In the genomic region with DNA sequence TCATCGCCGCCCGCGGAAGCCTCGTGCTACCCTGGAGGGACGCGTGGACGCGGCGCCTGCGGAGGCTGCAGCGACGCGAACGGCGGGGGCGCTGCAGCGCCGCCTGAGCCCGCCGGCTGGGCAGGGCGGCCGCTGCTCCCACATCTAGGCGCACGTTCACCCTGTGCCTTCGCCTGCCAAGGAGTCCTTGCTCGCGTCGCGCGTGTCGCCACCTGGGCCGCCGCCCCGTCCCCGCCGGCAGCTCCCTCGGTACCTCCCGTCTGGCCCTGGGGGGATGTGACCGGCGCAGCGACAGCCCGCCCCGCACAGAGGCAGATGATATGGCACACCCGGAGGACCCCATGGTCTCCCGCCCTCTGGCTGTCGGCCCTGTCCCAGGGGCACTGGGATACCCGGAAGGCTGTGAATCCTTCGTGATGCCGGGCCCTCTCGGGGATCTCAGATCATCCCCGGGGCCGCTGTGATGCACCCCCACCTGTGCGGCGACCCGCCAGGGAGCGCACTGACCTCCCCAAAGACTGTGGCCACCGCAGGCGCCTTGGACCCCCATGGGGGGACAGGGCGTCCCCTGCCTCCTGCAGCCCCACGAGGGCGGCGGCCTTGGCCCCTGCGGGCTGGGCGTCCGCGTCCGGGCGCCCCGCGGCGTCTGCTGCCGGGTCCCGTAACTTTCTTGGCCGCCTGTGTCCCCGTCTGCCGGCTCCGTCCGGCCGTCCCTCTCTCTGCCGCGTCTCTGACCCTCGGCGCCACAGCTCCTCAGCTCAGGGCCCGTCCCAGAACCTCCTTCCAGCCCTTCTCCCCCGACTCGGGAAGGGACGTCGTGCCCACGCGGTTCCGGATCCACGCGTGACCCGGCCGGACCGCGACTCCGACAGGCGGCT, we compare ENCODE assay signal across 1 cellular context.
A peak's percentile ranks its signal among the peaks of the same experiment; 100 is the strongest.
TF ChIP-seq lines count a peak whose summit lies in the region.

No MANE protein-coding gene starts in this region.

TF ChIP-seq in K562, 482 proteins besides CTCF, POLR2A, EP300 and RAD21 (continued from another document and continues in another):
- TF ChIP-seq, protein P1, sequence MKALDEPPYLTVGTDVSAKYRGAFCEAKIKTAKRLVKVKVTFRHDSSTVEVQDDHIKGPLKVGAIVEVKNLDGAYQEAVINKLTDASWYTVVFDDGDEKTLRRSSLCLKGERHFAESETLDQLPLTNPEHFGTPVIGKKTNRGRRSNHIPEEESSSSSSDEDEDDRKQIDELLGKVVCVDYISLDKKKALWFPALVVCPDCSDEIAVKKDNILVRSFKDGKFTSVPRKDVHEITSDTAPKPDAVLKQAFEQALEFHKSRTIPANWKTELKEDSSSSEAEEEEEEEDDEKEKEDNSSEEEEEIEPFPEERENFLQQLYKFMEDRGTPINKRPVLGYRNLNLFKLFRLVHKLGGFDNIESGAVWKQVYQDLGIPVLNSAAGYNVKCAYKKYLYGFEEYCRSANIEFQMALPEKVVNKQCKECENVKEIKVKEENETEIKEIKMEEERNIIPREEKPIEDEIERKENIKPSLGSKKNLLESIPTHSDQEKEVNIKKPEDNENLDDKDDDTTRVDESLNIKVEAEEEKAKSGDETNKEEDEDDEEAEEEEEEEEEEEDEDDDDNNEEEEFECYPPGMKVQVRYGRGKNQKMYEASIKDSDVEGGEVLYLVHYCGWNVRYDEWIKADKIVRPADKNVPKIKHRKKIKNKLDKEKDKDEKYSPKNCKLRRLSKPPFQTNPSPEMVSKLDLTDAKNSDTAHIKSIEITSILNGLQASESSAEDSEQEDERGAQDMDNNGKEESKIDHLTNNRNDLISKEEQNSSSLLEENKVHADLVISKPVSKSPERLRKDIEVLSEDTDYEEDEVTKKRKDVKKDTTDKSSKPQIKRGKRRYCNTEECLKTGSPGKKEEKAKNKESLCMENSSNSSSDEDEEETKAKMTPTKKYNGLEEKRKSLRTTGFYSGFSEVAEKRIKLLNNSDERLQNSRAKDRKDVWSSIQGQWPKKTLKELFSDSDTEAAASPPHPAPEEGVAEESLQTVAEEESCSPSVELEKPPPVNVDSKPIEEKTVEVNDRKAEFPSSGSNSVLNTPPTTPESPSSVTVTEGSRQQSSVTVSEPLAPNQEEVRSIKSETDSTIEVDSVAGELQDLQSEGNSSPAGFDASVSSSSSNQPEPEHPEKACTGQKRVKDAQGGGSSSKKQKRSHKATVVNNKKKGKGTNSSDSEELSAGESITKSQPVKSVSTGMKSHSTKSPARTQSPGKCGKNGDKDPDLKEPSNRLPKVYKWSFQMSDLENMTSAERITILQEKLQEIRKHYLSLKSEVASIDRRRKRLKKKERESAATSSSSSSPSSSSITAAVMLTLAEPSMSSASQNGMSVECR (CRISPR knock-in tag; IDR thresholded peaks at IDR 0.05): peak; percentile 54; the same call in 1 of the 2 replicates
- 0 out of 2 replicates have a peak, but pooled peaks have one; percentile 32 for TF ChIP-seq NFRKB (IDR thresholded peaks at IDR 0.05; ENCODE audit: low read depth)
- TF ChIP-seq CBX3 (IDR thresholded peaks at IDR 0.05; ENCODE audit: borderline replicate concordance in 1 of 2, low read length in 2 of 2): no peak
- 0 out of 2 replicates have a peak, but pooled peaks have one; percentile 28 for TF ChIP-seq ZBTB17 (CRISPR knock-in tag; IDR thresholded peaks at IDR 0.05)
- TF ChIP-seq EZH2 (IDR thresholded peaks at IDR 0.05; ENCODE audit: borderline replicate concordance, low read depth, low read length): no peak
- TF ChIP-seq ZNF431 (CRISPR knock-in tag; IDR thresholded peaks at IDR 0.05): 0 out of 2 replicates have a peak, but pooled peaks have one; percentile 44
- TF ChIP-seq PHTF2 (CRISPR knock-in tag; IDR thresholded peaks at IDR 0.05): no peak
- no peak for TF ChIP-seq SP2 (IDR thresholded peaks at IDR 0.05; ENCODE audit: extremely low read depth, low read depth, low read length, poor library complexity, severe bottlenecking)
- no peak for TF ChIP-seq NFE2L1 (tag; IDR thresholded peaks at IDR 0.05; ENCODE audit: borderline replicate concordance, low read depth)
- peak; percentile 80 for TF ChIP-seq SMAD4 (CRISPR knock-in tag; conservative IDR thresholded peaks at IDR 0.05)
- TF ChIP-seq, protein P2, sequence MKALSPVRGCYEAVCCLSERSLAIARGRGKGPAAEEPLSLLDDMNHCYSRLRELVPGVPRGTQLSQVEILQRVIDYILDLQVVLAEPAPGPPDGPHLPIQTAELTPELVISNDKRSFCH (CRISPR knock-in tag; IDR thresholded peaks at IDR 0.05): no peak
- TF ChIP-seq, protein P2 (tag; IDR thresholded peaks at IDR 0.05): no peak
- TF ChIP-seq FUS (optimal IDR thresholded peaks at IDR 0.05; ENCODE audit: low read depth, low read length): no peak
- TF ChIP-seq RBFOX2 (IDR thresholded peaks at IDR 0.05; ENCODE audit: low read depth, low read length): peak; percentile 76
- TF ChIP-seq, protein P3, sequence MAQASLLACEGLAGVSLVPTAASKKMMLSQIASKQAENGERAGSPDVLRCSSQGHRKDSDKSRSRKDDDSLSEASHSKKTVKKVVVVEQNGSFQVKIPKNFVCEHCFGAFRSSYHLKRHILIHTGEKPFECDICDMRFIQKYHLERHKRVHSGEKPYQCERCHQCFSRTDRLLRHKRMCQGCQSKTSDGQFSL (CRISPR knock-in tag; IDR thresholded peaks at IDR 0.05): peak; percentile 60
- TF ChIP-seq, protein P3 (tag; IDR thresholded peaks at IDR 0.05): peak in 1 of 2 experiments; percentile 77; a peak in 2 of 4 replicates
- TF ChIP-seq CCNT2 (IDR thresholded peaks at IDR 0.05; ENCODE audit: borderline replicate concordance, extremely low read depth, insufficient read length, low read depth, low read length): peak; percentile 53
- TF ChIP-seq NR2F6 (CRISPR knock-in tag; IDR thresholded peaks at IDR 0.05): no peak
- peak; percentile 84 for TF ChIP-seq CTBP1 (IDR thresholded peaks at IDR 0.05; ENCODE audit: borderline replicate concordance)
- TF ChIP-seq, protein P4, sequence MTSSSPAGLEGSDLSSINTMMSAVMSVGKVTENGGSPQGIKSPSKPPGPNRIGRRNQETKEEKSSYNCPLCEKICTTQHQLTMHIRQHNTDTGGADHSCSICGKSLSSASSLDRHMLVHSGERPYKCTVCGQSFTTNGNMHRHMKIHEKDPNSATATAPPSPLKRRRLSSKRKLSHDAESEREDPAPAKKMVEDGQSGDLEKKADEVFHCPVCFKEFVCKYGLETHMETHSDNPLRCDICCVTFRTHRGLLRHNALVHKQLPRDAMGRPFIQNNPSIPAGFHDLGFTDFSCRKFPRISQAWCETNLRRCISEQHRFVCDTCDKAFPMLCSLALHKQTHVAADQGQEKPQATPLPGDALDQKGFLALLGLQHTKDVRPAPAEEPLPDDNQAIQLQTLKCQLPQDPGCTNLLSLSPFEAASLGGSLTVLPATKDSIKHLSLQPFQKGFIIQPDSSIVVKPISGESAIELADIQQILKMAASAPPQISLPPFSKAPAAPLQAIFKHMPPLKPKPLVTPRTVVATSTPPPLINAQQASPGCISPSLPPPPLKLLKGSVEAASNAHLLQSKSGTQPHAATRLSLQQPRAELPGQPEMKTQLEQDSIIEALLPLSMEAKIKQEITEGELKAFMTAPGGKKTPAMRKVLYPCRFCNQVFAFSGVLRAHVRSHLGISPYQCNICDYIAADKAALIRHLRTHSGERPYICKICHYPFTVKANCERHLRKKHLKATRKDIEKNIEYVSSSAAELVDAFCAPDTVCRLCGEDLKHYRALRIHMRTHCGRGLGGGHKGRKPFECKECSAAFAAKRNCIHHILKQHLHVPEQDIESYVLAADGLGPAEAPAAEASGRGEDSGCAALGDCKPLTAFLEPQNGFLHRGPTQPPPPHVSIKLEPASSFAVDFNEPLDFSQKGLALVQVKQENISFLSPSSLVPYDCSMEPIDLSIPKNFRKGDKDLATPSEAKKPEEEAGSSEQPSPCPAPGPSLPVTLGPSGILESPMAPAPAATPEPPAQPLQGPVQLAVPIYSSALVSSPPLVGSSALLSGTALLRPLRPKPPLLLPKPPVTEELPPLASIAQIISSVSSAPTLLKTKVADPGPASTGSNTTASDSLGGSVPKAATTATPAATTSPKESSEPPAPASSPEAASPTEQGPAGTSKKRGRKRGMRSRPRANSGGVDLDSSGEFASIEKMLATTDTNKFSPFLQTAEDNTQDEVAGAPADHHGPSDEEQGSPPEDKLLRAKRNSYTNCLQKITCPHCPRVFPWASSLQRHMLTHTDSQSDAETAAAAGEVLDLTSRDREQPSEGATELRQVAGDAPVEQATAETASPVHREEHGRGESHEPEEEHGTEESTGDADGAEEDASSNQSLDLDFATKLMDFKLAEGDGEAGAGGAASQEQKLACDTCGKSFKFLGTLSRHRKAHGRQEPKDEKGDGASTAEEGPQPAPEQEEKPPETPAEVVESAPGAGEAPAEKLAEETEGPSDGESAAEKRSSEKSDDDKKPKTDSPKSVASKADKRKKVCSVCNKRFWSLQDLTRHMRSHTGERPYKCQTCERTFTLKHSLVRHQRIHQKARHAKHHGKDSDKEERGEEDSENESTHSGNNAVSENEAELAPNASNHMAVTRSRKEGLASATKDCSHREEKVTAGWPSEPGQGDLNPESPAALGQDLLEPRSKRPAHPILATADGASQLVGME (CRISPR knock-in tag; IDR thresholded peaks at IDR 0.05): peak; percentile 82; the same call in 1 of the 2 replicates
- TF ChIP-seq, protein P5, sequence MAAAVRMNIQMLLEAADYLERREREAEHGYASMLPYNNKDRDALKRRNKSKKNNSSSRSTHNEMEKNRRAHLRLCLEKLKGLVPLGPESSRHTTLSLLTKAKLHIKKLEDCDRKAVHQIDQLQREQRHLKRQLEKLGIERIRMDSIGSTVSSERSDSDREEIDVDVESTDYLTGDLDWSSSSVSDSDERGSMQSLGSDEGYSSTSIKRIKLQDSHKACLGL (CRISPR knock-in tag; IDR thresholded peaks at IDR 0.05; ENCODE audit: borderline replicate concordance, poor library complexity, severe bottlenecking): no peak
- TF ChIP-seq IRF2 (CRISPR knock-in tag; IDR thresholded peaks at IDR 0.05): no peak
- TF ChIP-seq SMARCE1 (IDR thresholded peaks at IDR 0.05): no peak
- no peak for TF ChIP-seq MCM5 (IDR thresholded peaks at IDR 0.05; ENCODE audit: low read depth)
- no peak for TF ChIP-seq MECOM (CRISPR knock-in tag; IDR thresholded peaks at IDR 0.05)
- TF ChIP-seq, protein P6, sequence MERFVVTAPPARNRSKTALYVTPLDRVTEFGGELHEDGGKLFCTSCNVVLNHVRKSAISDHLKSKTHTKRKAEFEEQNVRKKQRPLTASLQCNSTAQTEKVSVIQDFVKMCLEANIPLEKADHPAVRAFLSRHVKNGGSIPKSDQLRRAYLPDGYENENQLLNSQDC (CRISPR knock-in tag; IDR thresholded peaks at IDR 0.05): no peak
- TF ChIP-seq, protein P7, sequence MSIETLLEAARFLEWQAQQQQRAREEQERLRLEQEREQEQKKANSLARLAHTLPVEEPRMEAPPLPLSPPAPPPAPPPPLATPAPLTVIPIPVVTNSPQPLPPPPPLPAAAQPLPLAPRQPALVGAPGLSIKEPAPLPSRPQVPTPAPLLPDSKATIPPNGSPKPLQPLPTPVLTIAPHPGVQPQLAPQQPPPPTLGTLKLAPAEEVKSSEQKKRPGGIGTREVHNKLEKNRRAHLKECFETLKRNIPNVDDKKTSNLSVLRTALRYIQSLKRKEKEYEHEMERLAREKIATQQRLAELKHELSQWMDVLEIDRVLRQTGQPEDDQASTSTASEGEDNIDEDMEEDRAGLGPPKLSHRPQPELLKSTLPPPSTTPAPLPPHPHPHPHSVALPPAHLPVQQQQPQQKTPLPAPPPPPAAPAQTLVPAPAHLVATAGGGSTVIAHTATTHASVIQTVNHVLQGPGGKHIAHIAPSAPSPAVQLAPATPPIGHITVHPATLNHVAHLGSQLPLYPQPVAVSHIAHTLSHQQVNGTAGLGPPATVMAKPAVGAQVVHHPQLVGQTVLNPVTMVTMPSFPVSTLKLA (conservative IDR thresholded peaks at IDR 0.05): peak in 1 of 2 experiments; percentile 38; a peak in 2 of 4 replicates
- TF ChIP-seq MYC (IDR thresholded peaks at IDR 0.05; ENCODE audit: low read depth, low read length): peak; percentile 96
- no peak for TF ChIP-seq MYC (CRISPR knock-in tag; IDR thresholded peaks at IDR 0.05; ENCODE audit: borderline replicate concordance, low read depth)
- TF ChIP-seq, protein P8, sequence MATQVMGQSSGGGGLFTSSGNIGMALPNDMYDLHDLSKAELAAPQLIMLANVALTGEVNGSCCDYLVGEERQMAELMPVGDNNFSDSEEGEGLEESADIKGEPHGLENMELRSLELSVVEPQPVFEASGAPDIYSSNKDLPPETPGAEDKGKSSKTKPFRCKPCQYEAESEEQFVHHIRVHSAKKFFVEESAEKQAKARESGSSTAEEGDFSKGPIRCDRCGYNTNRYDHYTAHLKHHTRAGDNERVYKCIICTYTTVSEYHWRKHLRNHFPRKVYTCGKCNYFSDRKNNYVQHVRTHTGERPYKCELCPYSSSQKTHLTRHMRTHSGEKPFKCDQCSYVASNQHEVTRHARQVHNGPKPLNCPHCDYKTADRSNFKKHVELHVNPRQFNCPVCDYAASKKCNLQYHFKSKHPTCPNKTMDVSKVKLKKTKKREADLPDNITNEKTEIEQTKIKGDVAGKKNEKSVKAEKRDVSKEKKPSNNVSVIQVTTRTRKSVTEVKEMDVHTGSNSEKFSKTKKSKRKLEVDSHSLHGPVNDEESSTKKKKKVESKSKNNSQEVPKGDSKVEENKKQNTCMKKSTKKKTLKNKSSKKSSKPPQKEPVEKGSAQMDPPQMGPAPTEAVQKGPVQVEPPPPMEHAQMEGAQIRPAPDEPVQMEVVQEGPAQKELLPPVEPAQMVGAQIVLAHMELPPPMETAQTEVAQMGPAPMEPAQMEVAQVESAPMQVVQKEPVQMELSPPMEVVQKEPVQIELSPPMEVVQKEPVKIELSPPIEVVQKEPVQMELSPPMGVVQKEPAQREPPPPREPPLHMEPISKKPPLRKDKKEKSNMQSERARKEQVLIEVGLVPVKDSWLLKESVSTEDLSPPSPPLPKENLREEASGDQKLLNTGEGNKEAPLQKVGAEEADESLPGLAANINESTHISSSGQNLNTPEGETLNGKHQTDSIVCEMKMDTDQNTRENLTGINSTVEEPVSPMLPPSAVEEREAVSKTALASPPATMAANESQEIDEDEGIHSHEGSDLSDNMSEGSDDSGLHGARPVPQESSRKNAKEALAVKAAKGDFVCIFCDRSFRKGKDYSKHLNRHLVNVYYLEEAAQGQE (CRISPR knock-in tag; IDR thresholded peaks at IDR 0.05; ENCODE audit: low read depth): peak; percentile 62; the same call in 1 of the 2 replicates
- TF ChIP-seq ZNF41 (CRISPR knock-in tag; conservative IDR thresholded peaks at IDR 0.05): no peak
- no peak for TF ChIP-seq GTF2F1 (IDR thresholded peaks at IDR 0.05; ENCODE audit: low read depth, low read length)
- TF ChIP-seq CBX8 (IDR thresholded peaks at IDR 0.05; ENCODE audit: borderline replicate concordance, extremely low read depth, low read depth, low read length, poor library complexity, severe bottlenecking): no peak
- TF ChIP-seq FOXA3 (CRISPR knock-in tag; conservative IDR thresholded peaks at IDR 0.05 in 1 of 2, IDR thresholded peaks at IDR 0.05 in 1 of 2): no peak
- no peak for TF ChIP-seq LCOR (CRISPR knock-in tag; IDR thresholded peaks at IDR 0.05)
- no peak for TF ChIP-seq ARID1B (IDR thresholded peaks at IDR 0.05)
- TF ChIP-seq BACH1 (tag; IDR thresholded peaks at IDR 0.05): no peak
- no peak for TF ChIP-seq LARP7 (IDR thresholded peaks at IDR 0.05)
- TF ChIP-seq BCOR (IDR thresholded peaks at IDR 0.05): no peak
- no peak for TF ChIP-seq HDAC3 (IDR thresholded peaks at IDR 0.05; ENCODE audit: borderline replicate concordance, partially characterized antibody)
- peak in 1 of 2 experiments; percentile 19; a peak in 1 of 4 replicates for TF ChIP-seq HDAC1 (IDR thresholded peaks at IDR 0.05)
- 0 out of 2 replicates have a peak, but pooled peaks have one; percentile 41 for TF ChIP-seq ZNF561 (CRISPR knock-in tag; conservative IDR thresholded peaks at IDR 0.05)
- TF ChIP-seq POLR2G (IDR thresholded peaks at IDR 0.05; ENCODE audit: low read depth, low read length): peak; percentile 78
